Comparison of ENCODE assay signal across 12 cellular contexts in genomic region chr5:151063590-151063989, GRCh38. TPM values are rescaled to one million over a fixed set of nuclear protein-coding genes. Genes with fewer than 3 reads are reported as not detected.
DNase-seq lines count a peak whose midpoint lies in the region; ATAC-seq and TF ChIP-seq lines count a peak whose summit lies in the region.
"Had no signal": no experiment of that assay in that cellular context is flagged by ENCODE, and none has a peak within 500 bp of the region (broad histone marks: within the 10 kb centered on the region; RNA-seq: fewer than 3 reads in every experiment).

No MANE protein-coding gene starts in this region.

- no peak overlapping the region for H3K9ac ChIP-seq in mammary epithelial cell (ENCODE audit: insufficient read depth, low read length)
- no peak overlapping the region for H3K9ac ChIP-seq in muscle layer of colon (ENCODE audit: low read length)

- dilution Hi-C loops in mammary epithelial cell (cut with HindIII; ENCODE audit: low sequenced_read_pairs) = no loop called here

- peaks cover 42% of the 10 kb centered on the region for H3K36me3 ChIP-seq in mammary epithelial cell (ENCODE audit: insufficient read depth, low read length)
- H3K36me3 ChIP-seq in muscle layer of colon (ENCODE audit: insufficient read depth, low read length) = peaks cover 28% of the 10 kb centered on the region
- peaks cover 40% of the 10 kb centered on the region for H3K36me3 ChIP-seq in upper lobe of right lung

- H3K4me3 ChIP-seq in mammary epithelial cell (replicated peaks in 1 of 3; ENCODE audit: insufficient read depth in 1 of 3, low read depth in 2 of 3, low read length in 3 of 3) (no peak overlapping the region), muscle layer of colon (ENCODE audit: low read depth in 1 of 2, low read length in 2 of 2) (peak overlapping the region in 1 of 2 donors; percentile 12), upper lobe of right lung (no peak overlapping the region)

- H3K27ac ChIP-seq in mammary epithelial cell (ENCODE audit: insufficient read depth, low read depth, low read length) = peak overlapping the region; percentile 15
- peak overlapping the region; percentile 61 for H3K27ac ChIP-seq in muscle layer of colon (ENCODE audit: low read depth, low read length)
- H3K27ac ChIP-seq in upper lobe of right lung = peak overlapping the region; percentile 44
- H3K27ac ChIP-seq: C4-2B had no signal

- H2AFZ ChIP-seq in mammary epithelial cell (ENCODE audit: low read depth, low read length) = no peak overlapping the region

- intact Hi-C loops in activated naive CD4-positive, alpha-beta T cell treated with anti-CD3 and anti-CD28 coated beads for 36 hours (cut with micrococcal nuclease) = no loop called here
- intact Hi-C loops in mammary epithelial cell (cut with micrococcal nuclease) (no loop called here), upper lobe of right lung (cut with DNase I) (no loop called here)

- no peak for DNase-seq in activated naive CD4-positive, alpha-beta T cell treated with anti-CD3 and anti-CD28 coated beads for 36 hours
- no peak for DNase-seq in activated naive CD4-positive, alpha-beta T cell treated with anti-CD3 and anti-CD28 coated beads, Interleukin-2, amount 10 ng/mL, durations not matched to agents 7 days and 5 days
- DNase-seq in mammary epithelial cell (no peak), upper lobe of right lung (no peak), NCI-H1048 (lab: John Stamatoyannopoulos, UW) (no peak), HuH-7 (ENCODE audit: low spot score) (no peak)
- DNase-seq in stimulated activated CD4-positive, alpha-beta T cell treated with anti-CD3 and anti-CD28 coated beads, Interleukin-4, amount 100 ng/mL, for 4 hours = no peak
- DNase-seq: H9; naive thymus-derived CD8-positive, alpha-beta T cell; stimulated activated CD8-positive, alpha-beta memory T cell treated with anti-CD3 and anti-CD28 coated beads, Interleukin-4, amount 100 ng/mL, for 48 hours had no signal

- no peaks in the 10 kb centered on the region for H3K27me3 Mint-ChIP-seq in activated naive CD4-positive, alpha-beta T cell treated with anti-CD3 and anti-CD28 coated beads for 36 hours (ENCODE audit: low read depth)
- H3K27me3 Mint-ChIP-seq in activated naive CD4-positive, alpha-beta T cell treated with anti-CD3 and anti-CD28 coated beads, Interleukin-2, amount 10 ng/mL, durations not matched to agents 7 days and 5 days = peaks cover 4% of the 10 kb centered on the region

- H3K4me1 ChIP-seq in mammary epithelial cell (ENCODE audit: insufficient read depth, low read length) = peaks cover 13% of the 10 kb centered on the region
- peaks cover 68% of the 10 kb centered on the region for H3K4me1 ChIP-seq in muscle layer of colon (ENCODE audit: insufficient read depth, low read length)
- H3K4me1 ChIP-seq in upper lobe of right lung = peaks cover 67% of the 10 kb centered on the region

- no peak overlapping the region for H3K4me2 ChIP-seq in mammary epithelial cell (ENCODE audit: insufficient read depth, low read depth, low read length)

- peaks cover 92% of the 10 kb centered on the region for H3K4me1 Mint-ChIP-seq in activated naive CD4-positive, alpha-beta T cell treated with anti-CD3 and anti-CD28 coated beads for 36 hours (ENCODE audit: low read depth)
- peaks cover 45% of the 10 kb centered on the region for H3K4me1 Mint-ChIP-seq in activated naive CD4-positive, alpha-beta T cell treated with anti-CD3 and anti-CD28 coated beads, Interleukin-2, amount 10 ng/mL, durations not matched to agents 7 days and 5 days

- no peaks in the 10 kb centered on the region for H3K9me3 Mint-ChIP-seq in activated naive CD4-positive, alpha-beta T cell treated with anti-CD3 and anti-CD28 coated beads for 36 hours
- H3K9me3 Mint-ChIP-seq in activated naive CD4-positive, alpha-beta T cell treated with anti-CD3 and anti-CD28 coated beads, Interleukin-2, amount 10 ng/mL, durations not matched to agents 7 days and 5 days = no peaks in the 10 kb centered on the region
- H3K9me3 Mint-ChIP-seq: H9; naive thymus-derived CD8-positive, alpha-beta T cell had no signal

- no peaks in the 10 kb centered on the region for H4K20me1 ChIP-seq in mammary epithelial cell (ENCODE audit: insufficient read depth, low read length)

- H3K27ac Mint-ChIP-seq in activated naive CD4-positive, alpha-beta T cell treated with anti-CD3 and anti-CD28 coated beads for 36 hours = peak overlapping the region; percentile 57
- H3K27ac Mint-ChIP-seq in activated naive CD4-positive, alpha-beta T cell treated with anti-CD3 and anti-CD28 coated beads, Interleukin-2, amount 10 ng/mL, durations not matched to agents 7 days and 5 days = no peak overlapping the region

- in situ Hi-C loops in mammary epithelial cell (cut with MboI; ENCODE audit: low sequenced_read_pairs in 2 of 2) = no loop called here

- peaks cover 92% of the 10 kb centered on the region for H3K79me2 ChIP-seq in mammary epithelial cell (ENCODE audit: insufficient read depth, low read length)

- H3K9me3 ChIP-seq in mammary epithelial cell (replicated peaks; ENCODE audit: insufficient read depth, low read length) (no peaks in the 10 kb centered on the region), muscle layer of colon (ENCODE audit: low read length) (no peaks in the 10 kb centered on the region), upper lobe of right lung (no peaks in the 10 kb centered on the region)

- peaks cover 65% of the 10 kb centered on the region for H3K36me3 Mint-ChIP-seq in activated naive CD4-positive, alpha-beta T cell treated with anti-CD3 and anti-CD28 coated beads for 36 hours (ENCODE audit: low read depth)
- H3K36me3 Mint-ChIP-seq in activated naive CD4-positive, alpha-beta T cell treated with anti-CD3 and anti-CD28 coated beads, Interleukin-2, amount 10 ng/mL, durations not matched to agents 7 days and 5 days = peaks cover 51% of the 10 kb centered on the region

- no TSS peak for BruUV-seq in mammary epithelial cell (replicated peaks; lab: Mats Ljungman, UMichigan)

- no peaks in the 10 kb centered on the region for H3K27me3 ChIP-seq in mammary epithelial cell (ENCODE audit: insufficient read depth, low read length)
- no peaks in the 10 kb centered on the region for H3K27me3 ChIP-seq in muscle layer of colon (ENCODE audit: control insufficient read depth in 1 of 2, insufficient read depth in 2 of 2, low read length in 2 of 2)
- no peaks in the 10 kb centered on the region for H3K27me3 ChIP-seq in upper lobe of right lung

- TF ChIP-seq CTCF in mammary epithelial cell (conservative IDR thresholded peaks at IDR 0.05 in 1 of 2, IDR thresholded peaks at IDR 0.05 in 1 of 2; ENCODE audit: extremely low read depth in 1 of 2, insufficient read depth in 1 of 2, low read depth in 1 of 2, low read length in 2 of 2) (no peak), upper lobe of right lung (IDR thresholded peaks at IDR 0.05) (no peak)

- CTCF ChIA-PET in activated naive CD4-positive, alpha-beta T cell treated with anti-CD3 and anti-CD28 coated beads for 36 hours (lab: Charles Lee) = interaction anchor here (0.6 to 1.7 kb wide), 6 partner anchors 9 to 101 kb away, joined by 3 to 9 read pairs (median 4); no protein-coding TSS in a partner anchor
- CTCF ChIA-PET in activated naive CD4-positive, alpha-beta T cell treated with anti-CD3 and anti-CD28 coated beads, Interleukin-2, amount 10 ng/mL, durations not matched to agents 7 days and 5 days (lab: Charles Lee) = interaction anchor here (2.2 kb wide), 1 partner anchor 52 kb away, joined by 8 read pairs; no protein-coding TSS in a partner anchor
- CTCF ChIA-PET in mammary epithelial cell (lab: Charles Lee; ENCODE audit: low non-redundant PET) = no interaction called here

- WGBS in mammary epithelial cell (ENCODE audit: low coverage, missing lambda C conversion rate) = 92% methylated on average over 7 of the region's 12 CpGs

- ATAC-seq in upper lobe of right lung = no peak
- ATAC-seq: naive thymus-derived CD8-positive, alpha-beta T cell had no signal

- H3K4me3 Mint-ChIP-seq in activated naive CD4-positive, alpha-beta T cell treated with anti-CD3 and anti-CD28 coated beads for 36 hours = no peak overlapping the region
- no peak overlapping the region for H3K4me3 Mint-ChIP-seq in activated naive CD4-positive, alpha-beta T cell treated with anti-CD3 and anti-CD28 coated beads, Interleukin-2, amount 10 ng/mL, durations not matched to agents 7 days and 5 days
- H3K4me3 Mint-ChIP-seq: H9 had no signal

RNA-seq across cellular contexts. Expression of gene TNIP1, which starts 17.2 kb away (rescaled TPM):
- total RNA-seq in activated naive CD4-positive, alpha-beta T cell treated with anti-CD3 and anti-CD28 coated beads for 36 hours = 100 to 1,000 TPM; 238 to 263 TPM
- total RNA-seq in mammary epithelial cell (100 to 1,000 TPM in 1 of 2 donors, 10 to 100 TPM in 1; 74.3 to 247 TPM), upper lobe of right lung (120 TPM)
- 118 TPM for polyA plus RNA-seq in mammary epithelial cell
- polyA minus RNA-seq in mammary epithelial cell = 137 TPM

RNA-seq across cellular contexts. Expression of gene GPX3, which starts 43.2 kb away (rescaled TPM):
- total RNA-seq in activated naive CD4-positive, alpha-beta T cell treated with anti-CD3 and anti-CD28 coated beads for 36 hours = not detected
- total RNA-seq in mammary epithelial cell (1 to 10 TPM in 1 of 2 donors, not detected in 1; 2.7 TPM), upper lobe of right lung (1,259 TPM)
- polyA plus RNA-seq in mammary epithelial cell = 2.5 TPM
- polyA minus RNA-seq in mammary epithelial cell = not detected
- total RNA-seq: naive thymus-derived CD8-positive, alpha-beta T cell had no signal

Comparison
In these comparisons a context has a peak if more than half of its experiments do, and no peak if none do; other contexts are left out.
1. RNA of gene GPX3, which starts 43.2 kb away (total RNA-seq): 1,259 TPM in upper lobe of right lung (single experiment); 2.7 TPM in mammary epithelial cell and not detected in activated naive CD4-positive, alpha-beta T cell treated with anti-CD3 and anti-CD28 coated beads for 36 hours; every median in the first group is over 100 times any median in the second.
2. Peak in every context shown above with its lines, with median percentiles within 50 percentile points of each other: H3K27ac ChIP-seq.